Comparison of ENCODE assay signal across 13 cellular contexts in genomic region chr10:14569274-14570060, GRCh38.
DNase-seq lines count a peak whose midpoint lies in the region; ATAC-seq, FAIRE-seq and TF ChIP-seq lines count a peak whose summit lies in the region.
"Had no signal": no experiment of that assay in that cellular context is flagged by ENCODE, and none has a peak within 500 bp of the region (broad histone marks: within the 10 kb centered on the region; RNA-seq: fewer than 3 reads in every experiment).

No MANE protein-coding gene starts in this region.

- ATAC-seq in right lobe of liver, result peak; percentile 51 to 77 (median 64)
- ATAC-seq in GM21723 (IDR thresholded peaks at IDR 0.05; ENCODE audit: unreplicated experiment), result no peak

- H3K36me3 Mint-ChIP-seq in activated T-cell treated with anti-CD3 and anti-CD28 coated beads, Interleukin-2, amount 50 U/mL, for 24 hours (ENCODE audit: low read depth), result peaks cover 74% of the 10 kb centered on the region
- peaks cover 23% of the 10 kb centered on the region for H3K36me3 Mint-ChIP-seq in activated naive CD8-positive, alpha-beta T cell

- peak; percentile 42 for DNase-seq in activated T-cell treated with anti-CD3 and anti-CD28 coated beads, Interleukin-2, amount 50 U/mL, for 24 hours
- DNase-seq in activated T-cell treated with anti-CD3 and anti-CD28 coated beads for 4 hours (no peak), right lobe of liver (peak; percentile 60 to 79 (median 78)), germinal center (ENCODE audit: low spot score) (no peak), urothelium cell line (ENCODE audit: low spot score) (no peak)
- DNase-seq: NCI-H524; SIG-M5; stimulated activated CD8-positive, alpha-beta memory T cell treated with anti-CD3 and anti-CD28 coated beads, Interleukin-4, amount 100 ng/mL, for 48 hours had no signal

- TF ChIP-seq POLR2A in right lobe of liver (IDR thresholded peaks at IDR 0.05), result no peak

- H3K27ac ChIP-seq in right lobe of liver (peak overlapping the region; percentile 81 to 97 (median 91)), thymus (ENCODE audit: low read depth) (peak overlapping the region; percentile 62)
- H3K27ac ChIP-seq: ascending aorta, HL-60 had no signal

- H3K36me3 ChIP-seq in right lobe of liver (no peaks in the 10 kb centered on the region), thymus (ENCODE audit: control insufficient read depth, insufficient read depth) (peaks cover 3% of the 10 kb centered on the region)

- H3K9me3 ChIP-seq in right lobe of liver, result no peaks in the 10 kb centered on the region
- H3K9me3 ChIP-seq in thymus (ENCODE audit: control insufficient read depth), result peaks cover 3% of the 10 kb centered on the region
- H3K9me3 ChIP-seq: ascending aorta had no signal

- no peak for FAIRE-seq in urothelium cell line (lab: Jason Lieb, UNC)

- no peaks in the 10 kb centered on the region for H3K27me3 Mint-ChIP-seq in activated T-cell treated with anti-CD3 and anti-CD28 coated beads, Interleukin-2, amount 50 U/mL, for 24 hours
- H3K27me3 Mint-ChIP-seq in activated naive CD8-positive, alpha-beta T cell, result no peaks in the 10 kb centered on the region

- TF ChIP-seq CTCF in right lobe of liver (IDR thresholded peaks at IDR 0.05), result no peak

- H3K27ac Mint-ChIP-seq in activated T-cell treated with anti-CD3 and anti-CD28 coated beads, Interleukin-2, amount 50 U/mL, for 24 hours, result peak overlapping the region; percentile 96
- peak overlapping the region; percentile 97 for H3K27ac Mint-ChIP-seq in activated naive CD8-positive, alpha-beta T cell

- H3K4me3 Mint-ChIP-seq in activated T-cell treated with anti-CD3 and anti-CD28 coated beads, Interleukin-2, amount 50 U/mL, for 24 hours, result peak overlapping the region; percentile 68
- peak overlapping the region; percentile 86 for H3K4me3 Mint-ChIP-seq in activated naive CD8-positive, alpha-beta T cell

- H3K4me3 ChIP-seq in right lobe of liver (peak overlapping the region in 1 of 3 donors; percentile 25), thymus (ENCODE audit: low read length) (peak overlapping the region; percentile 1)
- H3K4me3 ChIP-seq: ascending aorta had no signal

- WGBS in right lobe of liver (ENCODE audit: insufficient coverage, low coverage, low lambda C conversion rate, missing lambda C conversion rate), result 52% methylated on average over 9 of the region's 9 CpGs
- 80% methylated on average over 9 of the region's 9 CpGs for WGBS in thymus

- H3K4me1 Mint-ChIP-seq in activated T-cell treated with anti-CD3 and anti-CD28 coated beads, Interleukin-2, amount 50 U/mL, for 24 hours (ENCODE audit: low read depth), result peaks cover 93% of the 10 kb centered on the region
- peaks cover 92% of the 10 kb centered on the region for H3K4me1 Mint-ChIP-seq in activated naive CD8-positive, alpha-beta T cell (ENCODE audit: low read depth)

- no peaks in the 10 kb centered on the region for H3K9me3 Mint-ChIP-seq in activated T-cell treated with anti-CD3 and anti-CD28 coated beads, Interleukin-2, amount 50 U/mL, for 24 hours
- peaks cover 6% of the 10 kb centered on the region for H3K9me3 Mint-ChIP-seq in activated naive CD8-positive, alpha-beta T cell (ENCODE audit: low read depth)

- H3K4me1 ChIP-seq in right lobe of liver (peaks cover 0 to 55% (median 17%) of the 10 kb centered on the region in 4 donors), thymus (ENCODE audit: control insufficient read depth, insufficient read depth, low read length) (peaks cover 14% of the 10 kb centered on the region)

- H3K27me3 ChIP-seq in right lobe of liver (no peaks in the 10 kb centered on the region), thymus (ENCODE audit: control insufficient read depth, insufficient read depth) (no peaks in the 10 kb centered on the region)
- H3K27me3 ChIP-seq: ascending aorta had no signal

- intact Hi-C loops in right lobe of liver (cut with DNase I), result no loop called here

Comparison
In these comparisons a context has a peak if more than half of its experiments do, and no peak if none do; other contexts are left out.
1. DNase-seq: peak in activated T-cell treated with anti-CD3 and anti-CD28 coated beads, Interleukin-2, amount 50 U/mL, for 24 hours (single experiment) and right lobe of liver (3 of 3); none in activated T-cell treated with anti-CD3 and anti-CD28 coated beads for 4 hours (single experiment), germinal center (single experiment) and urothelium cell line (single experiment).